Comparison of ENCODE assay signal across 2 cellular contexts in the genomic region with DNA sequence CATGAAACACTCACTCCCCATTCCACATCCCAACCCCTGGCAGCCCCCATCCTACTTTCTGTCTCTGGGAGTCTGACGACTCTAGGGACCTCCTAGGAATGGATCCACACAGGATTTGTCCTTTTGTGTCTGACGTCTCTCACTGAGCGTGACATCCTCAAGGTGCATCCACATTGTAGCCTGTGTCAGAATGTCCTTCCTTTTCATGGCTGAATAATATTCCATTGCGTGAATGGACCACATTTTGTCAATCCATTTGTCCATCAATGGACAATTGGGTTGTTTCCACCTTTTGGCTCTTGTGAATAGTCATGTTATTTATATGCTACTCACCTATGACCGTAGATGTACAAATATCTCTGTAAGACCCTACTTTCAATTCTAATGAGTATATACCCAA.
TF ChIP-seq lines count a peak whose summit lies in the region.

No MANE protein-coding gene starts in this region.

TF ChIP-seq in HEK293, 187 proteins besides CTCF, POLR2A, EP300 and RAD21:
- TF ChIP-seq, protein P1, sequence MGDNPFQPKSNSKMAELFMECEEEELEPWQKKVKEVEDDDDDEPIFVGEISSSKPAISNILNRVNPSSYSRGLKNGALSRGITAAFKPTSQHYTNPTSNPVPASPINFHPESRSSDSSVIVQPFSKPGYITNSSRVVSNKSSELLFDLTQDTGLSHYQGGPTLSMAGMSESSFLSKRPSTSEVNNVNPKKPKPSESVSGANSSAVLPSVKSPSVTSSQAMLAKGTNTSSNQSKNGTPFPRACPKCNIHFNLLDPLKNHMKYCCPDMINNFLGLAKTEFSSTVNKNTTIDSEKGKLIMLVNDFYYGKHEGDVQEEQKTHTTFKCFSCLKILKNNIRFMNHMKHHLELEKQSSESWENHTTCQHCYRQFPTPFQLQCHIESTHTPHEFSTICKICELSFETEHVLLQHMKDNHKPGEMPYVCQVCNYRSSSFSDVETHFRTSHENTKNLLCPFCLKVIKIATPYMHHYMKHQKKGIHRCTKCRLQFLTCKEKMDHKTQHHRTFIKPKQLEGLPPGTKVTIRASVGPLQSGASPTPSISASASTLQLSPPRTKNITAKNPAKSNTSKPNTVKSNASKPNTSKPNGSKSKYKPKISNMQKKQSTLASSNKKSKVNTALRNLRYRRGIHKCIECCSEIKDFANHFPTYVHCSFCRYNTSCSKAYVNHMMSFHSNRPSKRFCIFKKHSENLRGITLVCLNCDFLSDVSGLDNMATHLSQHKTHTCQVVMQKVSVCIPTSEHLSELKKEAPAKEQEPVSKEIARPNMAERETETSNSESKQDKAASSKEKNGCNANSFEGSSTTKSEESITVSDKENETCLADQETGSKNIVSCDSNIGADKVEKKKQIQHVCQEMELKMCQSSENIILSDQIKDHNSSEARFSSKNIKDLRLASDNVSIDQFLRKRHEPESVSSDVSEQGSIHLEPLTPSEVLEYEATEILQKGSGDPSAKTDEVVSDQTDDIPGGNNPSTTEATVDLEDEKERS (tag by site-specific recombination; IDR thresholded peaks at IDR 0.05): 0 out of 2 replicates have a peak, but pooled peaks have one; percentile 52
- TF ChIP-seq ZNF146 (tag by site-specific recombination; IDR thresholded peaks at IDR 0.05) (peak; percentile 97), IKZF3 (tag by site-specific recombination; IDR thresholded peaks at IDR 0.05) (no peak), KLF8 (tag by site-specific recombination; IDR thresholded peaks at IDR 0.05) (no peak), BCL11A (tag by site-specific recombination; IDR thresholded peaks at IDR 0.05; ENCODE audit: low read depth) (no peak)

TF ChIP-seq in H1, 55 proteins besides CTCF, POLR2A, EP300 and RAD21:
- TF ChIP-seq TBP (IDR thresholded peaks at IDR 0.05; ENCODE audit: low read depth, low read length) (no peak), NRF1 (IDR thresholded peaks at IDR 0.05; ENCODE audit: low read depth, low read length) (no peak)
